In genomic region chr12:51863363-51863920, GRCh38 we compare ENCODE assay signal across 10 cellular contexts. TPM values are rescaled to one million over a fixed set of nuclear protein-coding genes. Genes with fewer than 3 reads are reported as not detected.
DNase-seq lines count a peak whose midpoint lies in the region; ATAC-seq and TF ChIP-seq lines count a peak whose summit lies in the region.
"Had no signal": no experiment of that assay in that cellular context is flagged by ENCODE, and none has a peak within 500 bp of the region (broad histone marks: within the 10 kb centered on the region; RNA-seq: fewer than 3 reads in every experiment).

No MANE protein-coding gene starts in this region.

- CTCF ChIA-PET in CD8-positive, alpha-beta T cell (lab: Charles Lee), result interaction anchor here (1.3 to 3.6 kb wide), 2 partner anchors 11 to 63 kb away, joined by 3 to 25 read pairs; no protein-coding TSS in a partner anchor
- CTCF ChIA-PET in activated CD8-positive, alpha-beta memory T cell treated with anti-CD3 and anti-CD28 coated beads, Interleukin-2, amount 10 ng/mL, durations not matched to agents 7 days and 5 days (lab: Charles Lee), result interaction anchor here (0.9 kb wide), 1 partner anchor 49 kb away, joined by 3 read pairs; no protein-coding TSS in a partner anchor

- no peaks in the 10 kb centered on the region for H3K9me3 ChIP-seq in CD8-positive, alpha-beta T cell (ENCODE audit: low read length)

- peaks cover 13% of the 10 kb centered on the region for H3K4me1 ChIP-seq in CD8-positive, alpha-beta T cell (ENCODE audit: insufficient read depth, low read length)

- peaks cover 14% of the 10 kb centered on the region for H3K4me1 Mint-ChIP-seq in CD8-positive, alpha-beta T cell (ENCODE audit: low read depth)
- H3K4me1 Mint-ChIP-seq in activated CD8-positive, alpha-beta memory T cell treated with anti-CD3 and anti-CD28 coated beads, Interleukin-2, amount 10 ng/mL, durations not matched to agents 7 days and 5 days, result no peaks in the 10 kb centered on the region

- no peaks in the 10 kb centered on the region for H3K36me3 ChIP-seq in CD8-positive, alpha-beta T cell (ENCODE audit: insufficient read depth, low read length)

- no peak overlapping the region for H3K27ac Mint-ChIP-seq in CD8-positive, alpha-beta T cell
- no peak overlapping the region for H3K27ac Mint-ChIP-seq in activated CD8-positive, alpha-beta memory T cell treated with anti-CD3 and anti-CD28 coated beads, Interleukin-2, amount 10 ng/mL, durations not matched to agents 7 days and 5 days
- H3K27ac Mint-ChIP-seq: immature natural killer cell had no signal

- DNase-seq in CD8-positive, alpha-beta T cell, result no peak
- DNase-seq in M059J (ENCODE audit: low read depth) (peak; percentile 43), glomerular visceral epithelial cell (ENCODE audit: extremely low spot score) (peak; percentile 71), retina (peak; percentile 64), cortex of kidney (lab: John Stamatoyannopoulos, UW) (no peak), GOT3 (lab: John Stamatoyannopoulos, UW) (no peak), NCI-H187 (lab: John Stamatoyannopoulos, UW) (no peak)
- no peak for DNase-seq in activated CD8-positive, alpha-beta memory T cell treated with anti-CD3 and anti-CD28 coated beads, Interleukin-2, amount 10 ng/mL, durations not matched to agents 7 days and 5 days
- DNase-seq: immature natural killer cell had no signal

- H3K9me3 Mint-ChIP-seq in CD8-positive, alpha-beta T cell, result no peaks in the 10 kb centered on the region
- H3K9me3 Mint-ChIP-seq in activated CD8-positive, alpha-beta memory T cell treated with anti-CD3 and anti-CD28 coated beads, Interleukin-2, amount 10 ng/mL, durations not matched to agents 7 days and 5 days (ENCODE audit: low read depth), result no peaks in the 10 kb centered on the region

- POLR2A ChIA-PET in CD8-positive, alpha-beta T cell (lab: Charles Lee), result interaction anchor here (1.3 to 1.8 kb wide), 2 partner anchors 23 to 42 kb away, joined by 7 read pairs; no protein-coding TSS in a partner anchor

- intact Hi-C loops in CD8-positive, alpha-beta T cell (cut with DNase I, micrococcal nuclease), result no loop called here

- no peak overlapping the region for H3K4me3 ChIP-seq in CD8-positive, alpha-beta T cell (ENCODE audit: low read depth, low read length)

- H3K4me3 Mint-ChIP-seq in CD8-positive, alpha-beta T cell, result peak overlapping the region; percentile 63
- H3K4me3 Mint-ChIP-seq in activated CD8-positive, alpha-beta memory T cell treated with anti-CD3 and anti-CD28 coated beads, Interleukin-2, amount 10 ng/mL, durations not matched to agents 7 days and 5 days, result no peak overlapping the region

- ATAC-seq in CD8-positive, alpha-beta T cell, result no peak
- ATAC-seq in activated CD8-positive, alpha-beta memory T cell treated with anti-CD3 and anti-CD28 coated beads, Interleukin-2, amount 10 ng/mL, durations not matched to agents 7 days and 5 days, result no peak

- peaks cover 20% of the 10 kb centered on the region for H3K27me3 ChIP-seq in CD8-positive, alpha-beta T cell (ENCODE audit: insufficient read depth, low read length)

- H3K27me3 Mint-ChIP-seq in CD8-positive, alpha-beta T cell (ENCODE audit: low read depth), result peaks cover 42% of the 10 kb centered on the region
- H3K27me3 Mint-ChIP-seq in activated CD8-positive, alpha-beta memory T cell treated with anti-CD3 and anti-CD28 coated beads, Interleukin-2, amount 10 ng/mL, durations not matched to agents 7 days and 5 days, result peaks cover 63% of the 10 kb centered on the region

- no peak overlapping the region for H3K27ac ChIP-seq in CD8-positive, alpha-beta T cell (ENCODE audit: low read depth, low read length)
- H3K27ac ChIP-seq: HL-60 had no signal

- TF ChIP-seq CTCF in CD8-positive, alpha-beta T cell (IDR thresholded peaks at IDR 0.05), result no peak

- no peaks in the 10 kb centered on the region for H3K36me3 Mint-ChIP-seq in CD8-positive, alpha-beta T cell
- no peaks in the 10 kb centered on the region for H3K36me3 Mint-ChIP-seq in activated CD8-positive, alpha-beta memory T cell treated with anti-CD3 and anti-CD28 coated beads, Interleukin-2, amount 10 ng/mL, durations not matched to agents 7 days and 5 days
- H3K36me3 Mint-ChIP-seq: immature natural killer cell had no signal

RNA-seq across cellular contexts. Expression of gene FIGNL2, which starts 14.9 kb away (rescaled TPM):
- total RNA-seq in CD8-positive, alpha-beta T cell, result 1 to 10 TPM; 1.5 to 1.9 TPM
- 0.10 TPM in 1 of 2 replicates, not detected in the other for total RNA-seq in M059J (2014; rRNA removed; shearing (Covaris generic))
- under 1 TPM; 0.40 to 0.73 TPM for total RNA-seq in activated CD8-positive, alpha-beta memory T cell treated with anti-CD3 and anti-CD28 coated beads, Interleukin-2, amount 10 ng/mL, durations not matched to agents 7 days and 5 days

RNA-seq across cellular contexts. Expression of gene ANKRD33, which starts 24.5 kb away (rescaled TPM):
- total RNA-seq in CD8-positive, alpha-beta T cell, result not detected
- not detected in 2 replicates for total RNA-seq in M059J (2014; rRNA removed; shearing (Covaris generic))
- not detected for total RNA-seq in activated CD8-positive, alpha-beta memory T cell treated with anti-CD3 and anti-CD28 coated beads, Interleukin-2, amount 10 ng/mL, durations not matched to agents 7 days and 5 days

RNA-seq across cellular contexts. Expression of gene ACVRL1, which starts 43.9 kb away (rescaled TPM):
- not detected for total RNA-seq in CD8-positive, alpha-beta T cell
- 0.10 and 1.2 TPM in 2 replicates for total RNA-seq in M059J (2014; rRNA removed; shearing (Covaris generic))
- not detected for total RNA-seq in activated CD8-positive, alpha-beta memory T cell treated with anti-CD3 and anti-CD28 coated beads, Interleukin-2, amount 10 ng/mL, durations not matched to agents 7 days and 5 days

Comparison
In these comparisons a context has a peak if more than half of its experiments do, and no peak if none do; other contexts are left out.
1. DNase-seq: peak in M059J (single experiment), glomerular visceral epithelial cell (single experiment) and retina (single experiment); none in CD8-positive, alpha-beta T cell (0 of 7), cortex of kidney (single experiment), GOT3 (single experiment), activated CD8-positive, alpha-beta memory T cell treated with anti-CD3 and anti-CD28 coated beads, Interleukin-2, amount 10 ng/mL, durations not matched to agents 7 days and 5 days (single experiment) and NCI-H187 (0 of 2).